22 cellular contexts compared by ENCODE assay signal in genomic region chr7:47672966-47673365, GRCh38.
DNase-seq lines count a peak whose midpoint lies in the region; ATAC-seq, FAIRE-seq and TF ChIP-seq lines count a peak whose summit lies in the region.
"Had no signal": no experiment of that assay in that cellular context is flagged by ENCODE, and none has a peak within 500 bp of the region (broad histone marks: within the 10 kb centered on the region; RNA-seq: fewer than 3 reads in every experiment).

No MANE protein-coding gene starts in this region.

- ATAC-seq in Right ventricle myocardium superior (ENCODE audit: poor library complexity), result no peak
- no peak for ATAC-seq in stimulated activated memory B cell treated with anti-CD40 and anti-IgM and Interleukin-4, amounts not matched to agents 10 μg/mL and 1 μg/mL and 100 μg/mL, for 72 hours
- ATAC-seq in GM21526 (IDR thresholded peaks at IDR 0.05; ENCODE audit: low FRiP score, unreplicated experiment), result no peak
- ATAC-seq: A549; naive thymus-derived CD4-positive, alpha-beta T cell; T-helper 17 cell had no signal

- H3K4me2 ChIP-seq in OCI-LY1 (ENCODE audit: low read length), result peak overlapping the region; percentile 38
- H3K4me2 ChIP-seq: A549, BLaER1 had no signal

- H3K4me3 Mint-ChIP-seq in stimulated activated memory B cell treated with anti-CD40 and anti-IgM and Interleukin-4, amounts not matched to agents 10 μg/mL and 1 μg/mL and 100 μg/mL, for 72 hours, result no peak overlapping the region
- H3K4me3 Mint-ChIP-seq: brain; naive thymus-derived CD4-positive, alpha-beta T cell; T-helper 17 cell had no signal

- no peaks in the 10 kb centered on the region for H4K20me1 ChIP-seq in OCI-LY1 (ENCODE audit: insufficient read depth, low read length)
- H4K20me1 ChIP-seq: BLaER1 had no signal

- peaks cover 9% of the 10 kb centered on the region for H3K36me3 Mint-ChIP-seq in stimulated activated memory B cell treated with anti-CD40 and anti-IgM and Interleukin-4, amounts not matched to agents 10 μg/mL and 1 μg/mL and 100 μg/mL, for 72 hours
- H3K36me3 Mint-ChIP-seq: brain; naive thymus-derived CD4-positive, alpha-beta T cell had no signal

- no peaks in the 10 kb centered on the region for H3K9me3 ChIP-seq in right atrium auricular region
- H3K9me3 ChIP-seq in OCI-LY1 (ENCODE audit: low read length), result peaks cover 12% of the 10 kb centered on the region

- H3K9ac ChIP-seq in OCI-LY1 (ENCODE audit: low read length), result peak overlapping the region; percentile 69
- H3K9ac ChIP-seq: BLaER1 had no signal

- H3K27me3 ChIP-seq in right atrium auricular region, result no peaks in the 10 kb centered on the region
- no peaks in the 10 kb centered on the region for H3K27me3 ChIP-seq in OCI-LY1 (ENCODE audit: insufficient read depth, low read length)
- no peaks in the 10 kb centered on the region for H3K27me3 ChIP-seq in bronchial epithelial cell (ENCODE audit: control insufficient read depth, insufficient read depth, low read length)
- H3K27me3 ChIP-seq: BLaER1, upper lobe of left lung had no signal

- H3K79me2 ChIP-seq in OCI-LY1 (ENCODE audit: insufficient read depth, low read length), result no peaks in the 10 kb centered on the region

- intact Hi-C loops in Right ventricle myocardium superior (cut with DNase I), result no loop called here

- peaks cover 4% of the 10 kb centered on the region; the same call in 1 of the 2 replicates for H3F3A ChIP-seq in OCI-LY1 (ENCODE audit: insufficient read depth, low read length)

- peaks cover 6% of the 10 kb centered on the region for H3K9me3 Mint-ChIP-seq in stimulated activated memory B cell treated with anti-CD40 and anti-IgM and Interleukin-4, amounts not matched to agents 10 μg/mL and 1 μg/mL and 100 μg/mL, for 72 hours
- H3K9me3 Mint-ChIP-seq: activated T-helper 2 cell treated with anti-CD3 and anti-CD28 coated beads, Interferon-gamma antibody, Interleukin-2, Interleukin-4, amounts not matched to agents 10 μg/mL and 5 μg/mL and 100 μg/mL, durations not matched to agents 14 hours and 24 hours and 36 hours had no signal

- no peak overlapping the region for H3K4me3 ChIP-seq in right atrium auricular region
- H3K4me3 ChIP-seq in OCI-LY1 (ENCODE audit: low read depth, low read length, poor library complexity, severe bottlenecking), result peak overlapping the region; percentile 3
- no peak overlapping the region for H3K4me3 ChIP-seq in bronchial epithelial cell (ENCODE audit: low read depth, low read length)
- H3K4me3 ChIP-seq: A549, BLaER1, coronary artery, upper lobe of left lung had no signal

- H3K9me2 ChIP-seq in OCI-LY1 (ENCODE audit: low read depth, low read length), result no peaks in the 10 kb centered on the region

- peak overlapping the region; percentile 97 for H3K27ac Mint-ChIP-seq in stimulated activated memory B cell treated with anti-CD40 and anti-IgM and Interleukin-4, amounts not matched to agents 10 μg/mL and 1 μg/mL and 100 μg/mL, for 72 hours
- H3K27ac Mint-ChIP-seq: activated T-helper 2 cell treated with anti-CD3 and anti-CD28 coated beads, Interferon-gamma antibody, Interleukin-2, Interleukin-4, amounts not matched to agents 10 μg/mL and 5 μg/mL and 100 μg/mL, durations not matched to agents 14 hours and 24 hours and 36 hours; naive thymus-derived CD4-positive, alpha-beta T cell; T-helper 17 cell had no signal

- DNase-seq in Right ventricle myocardium superior (peak; percentile 9), right atrium auricular region (ENCODE audit: low spot score) (no peak), bronchial epithelial cell (ENCODE audit: low read depth) (peak; percentile 29), amniotic stem cell (lab: John Stamatoyannopoulos, UW) (no peak), substantia nigra (lab: John Stamatoyannopoulos, UW) (no peak)
- DNase-seq: activated CD4-positive, alpha-beta T cell treated with anti-CD3 and anti-CD28 coated beads, Interleukin-2, amount 50 U/mL, for 1 hour; DND-41; H7; naive thymus-derived CD4-positive, alpha-beta T cell; NCI-H187; T-helper 17 cell; upper lobe of left lung had no signal

- no peaks in the 10 kb centered on the region for H3K27me3 Mint-ChIP-seq in stimulated activated memory B cell treated with anti-CD40 and anti-IgM and Interleukin-4, amounts not matched to agents 10 μg/mL and 1 μg/mL and 100 μg/mL, for 72 hours

- no peak overlapping the region for H2AFZ ChIP-seq in OCI-LY1 (ENCODE audit: low read length)

- H3K36me3 ChIP-seq in right atrium auricular region (no peaks in the 10 kb centered on the region), OCI-LY1 (ENCODE audit: insufficient read depth, low read length) (peaks cover 4% of the 10 kb centered on the region; the same call in 1 of the 2 replicates), bronchial epithelial cell (ENCODE audit: control insufficient read depth, insufficient read depth, low read length) (no peaks in the 10 kb centered on the region)
- H3K36me3 ChIP-seq: BLaER1, upper lobe of left lung had no signal

- no peak for TF ChIP-seq CTCF in right atrium auricular region (IDR thresholded peaks at IDR 0.05)
- TF ChIP-seq CTCF in OCI-LY1 (IDR thresholded peaks at IDR 0.05; ENCODE audit: low read length), result no peak
- no peak for TF ChIP-seq CTCF in bronchial epithelial cell (IDR thresholded peaks at IDR 0.05; ENCODE audit: insufficient read depth, low read length, severe bottlenecking)

- H3K27ac ChIP-seq in right atrium auricular region (no peak overlapping the region), OCI-LY1 (ENCODE audit: low read depth, low read length, poor library complexity, severe bottlenecking) (peak overlapping the region; percentile 98), substantia nigra (ENCODE audit: low read depth, low read length, poor library complexity, severe bottlenecking) (no peak overlapping the region)
- H3K27ac ChIP-seq: BLaER1, coronary artery, upper lobe of left lung, VCaP had no signal

- no peak for FAIRE-seq in bronchial epithelial cell (lab: Jason Lieb, UNC)
- FAIRE-seq: A549, endometrium had no signal

- no peaks in the 10 kb centered on the region for H3K4me1 ChIP-seq in right atrium auricular region
- H3K4me1 ChIP-seq in OCI-LY1 (ENCODE audit: insufficient read depth, low read length, severe bottlenecking), result peaks cover 70% of the 10 kb centered on the region
- H3K4me1 ChIP-seq: upper lobe of left lung had no signal

- H3K4me1 Mint-ChIP-seq in stimulated activated memory B cell treated with anti-CD40 and anti-IgM and Interleukin-4, amounts not matched to agents 10 μg/mL and 1 μg/mL and 100 μg/mL, for 72 hours, result peaks cover 76% of the 10 kb centered on the region
- H3K4me1 Mint-ChIP-seq: T-helper 17 cell had no signal

Comparison
In these comparisons a context has a peak if more than half of its experiments do, and no peak if none do; other contexts are left out.
1. DNase-seq: peak in Right ventricle myocardium superior (single experiment) and bronchial epithelial cell (single experiment); none in right atrium auricular region (single experiment), amniotic stem cell (single experiment) and substantia nigra (0 of 49).